In genomic region chr7:100891555-100891954, GRCh38 we compare ENCODE assay signal across 10 cellular contexts. TPM values are rescaled to one million over a fixed set of nuclear protein-coding genes. Genes with fewer than 3 reads are reported as not detected.
DNase-seq lines count a peak whose midpoint lies in the region; ATAC-seq, FAIRE-seq and TF ChIP-seq lines count a peak whose summit lies in the region.
"Had no signal": no experiment of that assay in that cellular context is flagged by ENCODE, and none has a peak within 500 bp of the region (broad histone marks: within the 10 kb centered on the region; RNA-seq: fewer than 3 reads in every experiment).

No MANE protein-coding gene starts in this region.

- BruUV-seq in HCT116 (replicated peaks; lab: Mats Ljungman, UMichigan) (no TSS peak), GM12878 (replicated peaks; lab: Mats Ljungman, UMichigan) (no TSS peak)

- intact Hi-C loops in HCT116 (cut with micrococcal nuclease), result no loop called here
- intact Hi-C loops in GM12878 (cut with micrococcal nuclease; ENCODE audit: unreplicated experiment), result loop anchor here (5.0 kb wide), 1 partner anchor 76 kb away; the partner anchor contains the start of gene MUC12
- intact Hi-C loops in sigmoid colon (cut with DNase I), result loop anchor here (10.0 kb wide), 1 partner anchor 273 kb away; the partner anchor contains the start of gene VGF

- POLR2A ChIA-PET in HCT116 (lab: Charles Lee) (interaction anchor here (0.6 to 1.0 kb wide), 2 partner anchors 17 to 296 kb away, joined by 3 to 4 read pairs; partner anchors contain the start of gene SRRT), GM12878 (lab: Charles Lee) (interaction anchor here (0.5 to 6.7 kb wide), 6 partner anchors 12 to 235 kb away, joined by 3 to 131 read pairs (median 4); partner anchors contain the start of gene SRRT)

- TF ChIP-seq EP300 in GM12878 (IDR thresholded peaks at IDR 0.05; ENCODE audit: borderline replicate concordance in 1 of 2, control insufficient read depth in 1 of 2, low read depth in 2 of 2, low read length in 2 of 2), result no peak
- no peak for TF ChIP-seq EP300 in sigmoid colon (IDR thresholded peaks at IDR 0.05)

- TF ChIP-seq RAD21 in HCT116 (IDR thresholded peaks at IDR 0.05; ENCODE audit: low read depth) (no peak), GM12878 (IDR thresholded peaks at IDR 0.05; ENCODE audit: insufficient read depth, low read depth, low read length) (no peak)

- SMC1A ChIA-PET in GM12878 (lab: Charles Lee; ENCODE audit: uncharacterized antibody, unreplicated experiment), result interaction anchor here (0.6 to 1.3 kb wide), 4 partner anchors 10 to 167 kb away, joined by 3 to 7 read pairs (median 4); partner anchors contain the start of gene SLC12A9

- ATAC-seq in HCT116, result no peak
- no peak for ATAC-seq in GM12878
- no peak for ATAC-seq in HG03442 (IDR thresholded peaks at IDR 0.05; ENCODE audit: unreplicated experiment)
- no peak for ATAC-seq in GM18858 (IDR thresholded peaks at IDR 0.05; ENCODE audit: unreplicated experiment)

- H2AFZ ChIP-seq in HCT116 (ENCODE audit: low read depth, low read length, poor library complexity, severe bottlenecking) (no peak overlapping the region), GM12878 (ENCODE audit: control insufficient read depth, low read depth, low read length) (no peak overlapping the region)

- H3K9me3 ChIP-seq in HCT116 (ENCODE audit: control insufficient read depth in 1 of 2, insufficient read depth in 1 of 2, low read depth in 1 of 2, low read length in 2 of 2) (no peaks in the 10 kb centered on the region), GM12878 (replicated peaks; ENCODE audit: control insufficient read depth, insufficient read depth, low read length) (no peaks in the 10 kb centered on the region), sigmoid colon (no peaks in the 10 kb centered on the region)
- H3K9me3 ChIP-seq: testis had no signal

- H3K36me3 ChIP-seq in HCT116 (ENCODE audit: control insufficient read depth in 1 of 2, insufficient read depth in 2 of 2, low read length in 2 of 2) (peaks cover 12 to 26% of the 10 kb centered on the region in 2 experiments; a peak in 3 of 4 replicates), GM12878 (ENCODE audit: control insufficient read depth in 2 of 2, insufficient read depth in 2 of 2, low read length in 1 of 2) (peaks cover 12 to 16% of the 10 kb centered on the region in 2 experiments; a peak in 3 of 4 replicates), sigmoid colon (peaks cover 15 to 21% (median 18%) of the 10 kb centered on the region in 4 donors)

- no peaks in the 10 kb centered on the region for H3K9me2 ChIP-seq in HCT116 (ENCODE audit: insufficient read depth)

- DNase-seq in AG08396 (ENCODE audit: low spot score) (peak; percentile 25), HCT116 (ENCODE audit: low read depth, low spot score) (no peak), GM12878 (ENCODE audit: low read depth, low spot score) (no peak), medulla oblongata (ENCODE audit: extremely low spot score) (peak; percentile 5), sigmoid colon (no peak), NCI-H526 (lab: John Stamatoyannopoulos, UW) (no peak)
- DNase-seq: dorsolateral prefrontal cortex, testis had no signal

- H3K79me2 ChIP-seq in HCT116 (ENCODE audit: insufficient read depth, low read length) (peaks cover 29% of the 10 kb centered on the region), GM12878 (ENCODE audit: control insufficient read depth, insufficient read depth, low read length) (peaks cover 18% of the 10 kb centered on the region)

- peak; percentile 61 for FAIRE-seq in GM12878 (lab: Jason Lieb, UNC)

- peak overlapping the region; percentile 98 for H3K4me2 ChIP-seq in HCT116 (ENCODE audit: low read length)
- no peak overlapping the region for H3K4me2 ChIP-seq in GM12878 (ENCODE audit: control insufficient read depth, insufficient read depth)

- no peak overlapping the region for H3K27ac ChIP-seq in HCT116 (ENCODE audit: low read depth, low read length)
- H3K27ac ChIP-seq in GM12878 (ENCODE audit: control insufficient read depth, insufficient read depth), result no peak overlapping the region
- peak overlapping the region in 1 of 4 donors; percentile 92 for H3K27ac ChIP-seq in sigmoid colon

- in situ Hi-C loops in GM12878 (cut with MboI), result loop anchor here (5.0 kb wide), 1 partner anchor 166 kb away; no protein-coding TSS in a partner anchor

- CTCF ChIA-PET in HCT116 (lab: Charles Lee), result interaction anchor here (1.4 kb wide), 1 partner anchor 167 kb away, joined by 3 read pairs; no protein-coding TSS in a partner anchor
- CTCF ChIA-PET in GM12878 (lab: Yijun Ruan, JAX), result interaction anchor here (0.6 to 2.5 kb wide), 6 partner anchors 92 to 246 kb away, joined by 3 to 6 read pairs (median 4); partner anchors contain the start of gene POP7

- TF ChIP-seq CTCF in HCT116 (IDR thresholded peaks at IDR 0.05 in 2 of 3, conservative IDR thresholded peaks at IDR 0.05 in 1 of 3; ENCODE audit: borderline replicate concordance in 1 of 3, insufficient read depth in 1 of 3, low read depth in 2 of 3, low read length in 2 of 3) (no peak), GM12878 (IDR thresholded peaks at IDR 0.05 in 2 of 3, conservative IDR thresholded peaks at IDR 0.05 in 1 of 3; ENCODE audit: control insufficient read depth in 2 of 3, extremely low read depth in 1 of 3, insufficient read depth in 1 of 3, low read depth in 3 of 3, low read length in 3 of 3) (no peak), sigmoid colon (IDR thresholded peaks at IDR 0.05) (no peak)

- TF ChIP-seq POLR2A in HCT116 (IDR thresholded peaks at IDR 0.05; ENCODE audit: borderline replicate concordance, extremely low read depth, insufficient read depth, insufficient read length) (no peak), GM12878 (IDR thresholded peaks at IDR 0.05; ENCODE audit: low read depth, low read length) (no peak), sigmoid colon (IDR thresholded peaks at IDR 0.05) (no peak)

- H3K4me1 ChIP-seq in HCT116 (ENCODE audit: control insufficient read depth in 1 of 2, insufficient read depth in 2 of 2, low read length in 2 of 2) (peaks cover 12 to 66% of the 10 kb centered on the region in 2 experiments), GM12878 (ENCODE audit: control insufficient read depth, insufficient read depth, low read length) (peaks cover 37% of the 10 kb centered on the region), sigmoid colon (peaks cover 0 to 60% (median 55%) of the 10 kb centered on the region in 4 donors)

- no peak overlapping the region for H3K9ac ChIP-seq in HCT116 (ENCODE audit: low read length)
- H3K9ac ChIP-seq in GM12878 (ENCODE audit: control insufficient read depth, insufficient read depth, low read length), result no peak overlapping the region

- RAD21 ChIA-PET in HCT116 (lab: Charles Lee; ENCODE audit: low non-redundant PET in 1 of 2, low total read pairs in 2 of 2, uncharacterized antibody in 2 of 2, unreplicated experiment in 2 of 2), result no interaction called here
- RAD21 ChIA-PET in GM12878 (lab: Charles Lee; ENCODE audit: unreplicated experiment), result interaction anchor here (0.6 to 1.4 kb wide), 3 partner anchors 40 to 646 kb away, joined by 3 to 7 read pairs (median 4); partner anchors contain the start of gene SLC12A9

- WGBS in GM12878 (ENCODE audit: insufficient coverage, insufficient replicate concordance, low lambda C conversion rate, missing lambda C conversion rate), result 69% methylated on average over 4 of the region's 4 CpGs
- 65 to 66% methylated on average over 4 of the region's 4 CpGs for WGBS in sigmoid colon, 2 donors

- no peaks in the 10 kb centered on the region for H4K20me1 ChIP-seq in HCT116 (ENCODE audit: insufficient read depth)
- H4K20me1 ChIP-seq in GM12878 (ENCODE audit: control insufficient read depth, insufficient read depth), result no peaks in the 10 kb centered on the region

- H3K27me3 ChIP-seq in HCT116 (ENCODE audit: insufficient read depth, low read length) (no peaks in the 10 kb centered on the region; the same call in 1 of the 2 replicates), GM12878 (replicated peaks in 1 of 2; ENCODE audit: control insufficient read depth in 2 of 2, insufficient read depth in 2 of 2, low read length in 1 of 2) (peaks cover 6 to 7% of the 10 kb centered on the region in 2 experiments), sigmoid colon (peaks cover 17 to 23% (median 22%) of the 10 kb centered on the region in 3 donors)
- H3K27me3 ChIP-seq: testis had no signal

- no peak overlapping the region for H3K4me3 ChIP-seq in HCT116 (replicated peaks in 1 of 2; ENCODE audit: low read depth in 1 of 2, low read length in 2 of 2)
- 0 out of 2 replicates have a peak overlapping the region, but pooled peaks have one; percentile 91 for H3K4me3 ChIP-seq in GM12878
- peak overlapping the region in 1 of 4 donors; percentile 70 for H3K4me3 ChIP-seq in sigmoid colon

RNA-seq across cellular contexts. Expression of gene UFSP1, which starts 2.0 kb away (rescaled TPM):
- total RNA-seq in HCT116 (2021; ENCODE audit: unreplicated experiment), result 5.6 TPM
- 2.4 and 3.1 TPM in 2 replicates for polyA plus RNA-seq in HCT116 (2012)
- total RNA-seq in GM12878 (2013; cell fraction: nucleolus; rRNA removed), result 5.4 and 5.8 TPM in 2 replicates
- 10.6 and 10.8 TPM in 2 replicates for total RNA-seq in GM12878 (2014; rRNA removed)
- 1.3 and 1.6 TPM in 2 replicates for total RNA-seq in GM12878 (2014; rRNA removed; fragmentation: Illumina TruSeq; extraction: Trizol)
- total RNA-seq in GM12878 (2021), result 4.7 and 5.6 TPM in 2 replicates
- not detected for polyA plus RNA-seq in GM12878 (2011; ENCODE audit: low read depth)
- polyA plus RNA-seq in GM12878 (2011; rRNA removed), result 0.20 and 0.96 TPM in 2 replicates
- 0.43 and 1.2 TPM in 2 replicates for polyA plus RNA-seq in GM12878 (2011; cell fraction: cytosol; rRNA removed)
- 1.9 and 2.5 TPM in 2 replicates for polyA plus RNA-seq in GM12878 (2011; cell fraction: nucleus; rRNA removed)
- polyA plus RNA-seq in GM12878 (2012), result 1.0 and 1.2 TPM in 2 replicates
- polyA plus RNA-seq in GM12878 (2014; fragmentation: Illumina TruSeq; extraction: Trizol), result 0.48 and 0.75 TPM in 2 replicates
- polyA plus RNA-seq in GM12878 (2014; fragmentation: Nextera tagmentation; extraction: Ambion mirVana), result under 1 TPM; 0.14 to 0.57 TPM
- 7.2 and 9.7 TPM in 2 replicates for polyA plus RNA-seq in GM12878 (2014; rRNA removed)
- polyA plus RNA-seq in GM12878 (2016; fragmentation: Nextera tagmentation; extraction: Ambion mirVana), result 1 to 10 TPM; 4.0 to 4.6 TPM
- polyA minus RNA-seq in GM12878 (2011; rRNA and poly(A)+ RNA removed), result 1.8 and 2.0 TPM in 2 replicates
- 1.2 TPM in 1 of 2 replicates, not detected in the other for polyA minus RNA-seq in GM12878 (2011; cell fraction: cytosol; rRNA and poly(A)+ RNA removed)
- polyA minus RNA-seq in GM12878 (2011; cell fraction: nucleus; rRNA and poly(A)+ RNA removed), result 5.0 and 8.5 TPM in 2 replicates
- total RNA-seq in sigmoid colon, result 1 to 10 TPM; 2.4 to 7.1 (median 3.1) TPM
- 1 to 10 TPM; 1.8 to 5.3 (median 1.8) TPM for polyA plus RNA-seq in sigmoid colon

RNA-seq across cellular contexts. Expression of gene ACHE, which starts 4.1 kb away (rescaled TPM):
- total RNA-seq in HCT116 (2021; ENCODE audit: unreplicated experiment) (1.8 TPM), GM12878 (2014; rRNA removed) (1.5 and 1.9 TPM in 2 replicates), GM12878 (2014; rRNA removed; fragmentation: Illumina TruSeq; extraction: Trizol) (0.72 and 0.74 TPM in 2 replicates), GM12878 (2021) (5.0 and 5.1 TPM in 2 replicates), sigmoid colon (1 to 10 TPM; 3.0 to 8.9 (median 6.5) TPM)
- 0.57 and 0.86 TPM in 2 replicates for polyA plus RNA-seq in HCT116 (2012)
- 7.2 and 9.2 TPM in 2 replicates for total RNA-seq in GM12878 (2013; cell fraction: nucleolus; rRNA removed)
- 0.52 TPM for polyA plus RNA-seq in GM12878 (2011; ENCODE audit: low read depth)
- polyA plus RNA-seq in GM12878 (2011; rRNA removed) (0.97 and 2.3 TPM in 2 replicates), GM12878 (2014; fragmentation: Illumina TruSeq; extraction: Trizol) (0.21 and 0.69 TPM in 2 replicates), GM12878 (2014; fragmentation: Nextera tagmentation; extraction: Ambion mirVana) (under 1 TPM in 1 of 2 experiments, not detected in 1; 0.07 TPM), GM12878 (2014; rRNA removed) (4.5 and 6.7 TPM in 2 replicates), GM12878 (2016; fragmentation: Nextera tagmentation; extraction: Ambion mirVana) (1 to 10 TPM; 2.3 to 2.5 TPM), sigmoid colon (10 to 100 TPM in 1 of 3 donors, 1 to 10 TPM in 2; 3.6 to 20.6 (median 5.5) TPM)
- 1.5 and 2.4 TPM in 2 replicates for polyA plus RNA-seq in GM12878 (2011; cell fraction: cytosol; rRNA removed)
- 18.9 and 19.2 TPM in 2 replicates for polyA plus RNA-seq in GM12878 (2011; cell fraction: nucleus; rRNA removed)
- polyA plus RNA-seq in GM12878 (2012), result 2.8 and 3.2 TPM in 2 replicates
- 0.59 and 1.2 TPM in 2 replicates for polyA minus RNA-seq in GM12878 (2011; rRNA and poly(A)+ RNA removed)
- 0.42 and 1.5 TPM in 2 replicates for polyA minus RNA-seq in GM12878 (2011; cell fraction: cytosol; rRNA and poly(A)+ RNA removed)
- polyA minus RNA-seq in GM12878 (2011; cell fraction: nucleus; rRNA and poly(A)+ RNA removed), result 2.3 and 3.5 TPM in 2 replicates

RNA-seq across cellular contexts. Expression of gene SRRT, which starts 16.7 kb away (rescaled TPM):
- 252 TPM for total RNA-seq in HCT116 (2021; ENCODE audit: unreplicated experiment)
- polyA plus RNA-seq in HCT116 (2012), result 143 and 146 TPM in 2 replicates
- 86.6 and 97.1 TPM in 2 replicates for total RNA-seq in GM12878 (2013; cell fraction: nucleolus; rRNA removed)
- 94.0 and 104 TPM in 2 replicates for total RNA-seq in GM12878 (2014; rRNA removed)
- total RNA-seq in GM12878 (2014; rRNA removed; fragmentation: Illumina TruSeq; extraction: Trizol), result 58.3 and 67.6 TPM in 2 replicates
- total RNA-seq in GM12878 (2021), result 230 and 254 TPM in 2 replicates
- 170 TPM for polyA plus RNA-seq in GM12878 (2011; ENCODE audit: low read depth)
- polyA plus RNA-seq in GM12878 (2011; rRNA removed), result 24.2 and 43.9 TPM in 2 replicates
- 44.5 and 51.1 TPM in 2 replicates for polyA plus RNA-seq in GM12878 (2011; cell fraction: cytosol; rRNA removed)
- 387 and 494 TPM in 2 replicates for polyA plus RNA-seq in GM12878 (2011; cell fraction: nucleus; rRNA removed)
- 115 and 154 TPM in 2 replicates for polyA plus RNA-seq in GM12878 (2012)
- polyA plus RNA-seq in GM12878 (2014; fragmentation: Illumina TruSeq; extraction: Trizol), result 69.0 and 120 TPM in 2 replicates
- polyA plus RNA-seq in GM12878 (2014; fragmentation: Nextera tagmentation; extraction: Ambion mirVana), result 10 to 100 TPM; 11.1 to 33.6 TPM
- polyA plus RNA-seq in GM12878 (2014; rRNA removed), result 119 and 148 TPM in 2 replicates
- 100 to 1,000 TPM; 187 to 189 TPM for polyA plus RNA-seq in GM12878 (2016; fragmentation: Nextera tagmentation; extraction: Ambion mirVana)
- polyA minus RNA-seq in GM12878 (2011; rRNA and poly(A)+ RNA removed), result 31.1 and 33.8 TPM in 2 replicates
- 38.4 and 40.6 TPM in 2 replicates for polyA minus RNA-seq in GM12878 (2011; cell fraction: cytosol; rRNA and poly(A)+ RNA removed)
- 57.3 and 98.4 TPM in 2 replicates for polyA minus RNA-seq in GM12878 (2011; cell fraction: nucleus; rRNA and poly(A)+ RNA removed)
- total RNA-seq in sigmoid colon, result 10 to 100 TPM; 42.1 to 64.3 (median 51.4) TPM
- polyA plus RNA-seq in sigmoid colon, result 100 to 1,000 TPM in 1 of 3 donors, 10 to 100 TPM in 2; 31.8 to 106 (median 38.6) TPM

RNA-seq across cellular contexts. Expression of gene TRIP6, which starts 24.4 kb away (rescaled TPM):
- total RNA-seq in HCT116 (2021; ENCODE audit: unreplicated experiment) (102 TPM), GM12878 (2014; rRNA removed) (26.4 and 32.3 TPM in 2 replicates), GM12878 (2014; rRNA removed; fragmentation: Illumina TruSeq; extraction: Trizol) (15.4 and 16.2 TPM in 2 replicates), GM12878 (2021) (45.3 and 47.4 TPM in 2 replicates), sigmoid colon (10 to 100 TPM; 37.8 to 79.7 (median 51.1) TPM)
- polyA plus RNA-seq in HCT116 (2012), result 99.7 and 124 TPM in 2 replicates
- total RNA-seq in GM12878 (2013; cell fraction: nucleolus; rRNA removed), result 23.7 and 24.0 TPM in 2 replicates
- 10.0 TPM for polyA plus RNA-seq in GM12878 (2011; ENCODE audit: low read depth)
- polyA plus RNA-seq in GM12878 (2011; rRNA removed) (14.2 and 21.3 TPM in 2 replicates), GM12878 (2014; fragmentation: Illumina TruSeq; extraction: Trizol) (1.7 and 8.5 TPM in 2 replicates), GM12878 (2014; fragmentation: Nextera tagmentation; extraction: Ambion mirVana) (1 to 10 TPM; 2.5 to 7.1 TPM), GM12878 (2014; rRNA removed) (36.6 and 40.3 TPM in 2 replicates), GM12878 (2016; fragmentation: Nextera tagmentation; extraction: Ambion mirVana) (10 to 100 TPM; 29.7 to 36.5 TPM), sigmoid colon (10 to 100 TPM; 12.0 to 45.9 (median 18.0) TPM)
- 24.6 and 35.7 TPM in 2 replicates for polyA plus RNA-seq in GM12878 (2011; cell fraction: cytosol; rRNA removed)
- 37.9 and 42.2 TPM in 2 replicates for polyA plus RNA-seq in GM12878 (2011; cell fraction: nucleus; rRNA removed)
- polyA plus RNA-seq in GM12878 (2012), result 29.8 and 31.4 TPM in 2 replicates
- 12.7 and 22.8 TPM in 2 replicates for polyA minus RNA-seq in GM12878 (2011; rRNA and poly(A)+ RNA removed)
- polyA minus RNA-seq in GM12878 (2011; cell fraction: cytosol; rRNA and poly(A)+ RNA removed), result 7.1 and 9.1 TPM in 2 replicates
- polyA minus RNA-seq in GM12878 (2011; cell fraction: nucleus; rRNA and poly(A)+ RNA removed), result 12.3 and 19.0 TPM in 2 replicates

RNA-seq across cellular contexts. Expression of gene SLC12A9, which starts 39.0 kb away (rescaled TPM):
- total RNA-seq in HCT116 (2021; ENCODE audit: unreplicated experiment) (24.6 TPM), GM12878 (2014; rRNA removed) (11.1 and 16.7 TPM in 2 replicates), GM12878 (2014; rRNA removed; fragmentation: Illumina TruSeq; extraction: Trizol) (5.5 and 6.3 TPM in 2 replicates), GM12878 (2021) (16.5 and 18.5 TPM in 2 replicates), sigmoid colon (10 to 100 TPM; 10.4 to 17.9 (median 14.8) TPM)
- 14.7 and 15.4 TPM in 2 replicates for polyA plus RNA-seq in HCT116 (2012)
- 21.5 and 26.6 TPM in 2 replicates for total RNA-seq in GM12878 (2013; cell fraction: nucleolus; rRNA removed)
- polyA plus RNA-seq in GM12878 (2011; ENCODE audit: low read depth), result 3.9 TPM
- polyA plus RNA-seq in GM12878 (2011; rRNA removed) (8.6 and 15.3 TPM in 2 replicates), GM12878 (2014; fragmentation: Illumina TruSeq; extraction: Trizol) (4.3 and 10.9 TPM in 2 replicates), GM12878 (2014; fragmentation: Nextera tagmentation; extraction: Ambion mirVana) (under 1 TPM; 0.24 to 0.35 TPM), GM12878 (2014; rRNA removed) (18.5 and 24.3 TPM in 2 replicates), GM12878 (2016; fragmentation: Nextera tagmentation; extraction: Ambion mirVana) (1 to 10 TPM; 5.0 to 7.8 TPM), sigmoid colon (10 to 100 TPM in 1 of 3 donors, 1 to 10 TPM in 2; 2.5 to 34.2 (median 4.2) TPM)
- polyA plus RNA-seq in GM12878 (2011; cell fraction: cytosol; rRNA removed), result 14.5 and 20.6 TPM in 2 replicates
- 53.9 and 65.6 TPM in 2 replicates for polyA plus RNA-seq in GM12878 (2011; cell fraction: nucleus; rRNA removed)
- polyA plus RNA-seq in GM12878 (2012), result 11.3 and 13.5 TPM in 2 replicates
- 7.6 and 16.3 TPM in 2 replicates for polyA minus RNA-seq in GM12878 (2011; rRNA and poly(A)+ RNA removed)
- polyA minus RNA-seq in GM12878 (2011; cell fraction: cytosol; rRNA and poly(A)+ RNA removed), result 5.8 and 6.3 TPM in 2 replicates
- polyA minus RNA-seq in GM12878 (2011; cell fraction: nucleus; rRNA and poly(A)+ RNA removed), result 7.0 and 10.4 TPM in 2 replicates

Comparison
In these comparisons a context has a peak if more than half of its experiments do, and no peak if none do; other contexts are left out.
1. DNase-seq: peak in AG08396 (single experiment) and medulla oblongata (single experiment); none in HCT116 (single experiment), GM12878 (single experiment), sigmoid colon (single experiment) and NCI-H526 (0 of 2).